ENCODE assay signal across 18 cellular contexts in the genomic region with DNA sequence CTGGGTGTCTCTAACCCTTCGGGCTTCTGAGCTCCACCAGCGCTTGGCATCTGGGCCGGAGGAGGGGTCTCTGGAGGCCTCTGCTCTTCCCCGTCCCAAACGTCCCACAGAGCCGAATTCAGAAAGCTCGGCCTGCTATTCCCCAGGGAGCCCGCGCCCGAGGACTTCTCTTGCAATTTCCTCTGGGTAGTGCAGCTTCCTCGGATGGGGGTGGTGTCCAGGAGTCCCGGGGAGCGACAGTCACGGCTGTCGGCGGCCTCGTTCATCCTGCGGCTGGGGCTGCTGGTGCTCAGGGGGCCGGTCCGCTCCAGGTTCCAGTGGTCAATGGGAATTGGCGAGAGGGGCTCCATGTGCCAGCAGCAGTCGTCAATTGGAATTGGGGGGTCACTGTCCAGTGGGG. TPM values are rescaled to one million over a fixed set of nuclear protein-coding genes. Genes with fewer than 3 reads are reported as not detected.
"Had no signal": no experiment of that assay in that cellular context is flagged by ENCODE, and none has a peak within 500 bp of the region (broad histone marks: within the 10 kb centered on the region; RNA-seq: fewer than 3 reads in every experiment).

No MANE protein-coding gene starts in this region.

- H3K27me3 Mint-ChIP-seq: naive thymus-derived CD4-positive, alpha-beta T cell had no signal

- H3K9me3 Mint-ChIP-seq: naive thymus-derived CD4-positive, alpha-beta T cell; nephron progenitor cell had no signal

- H3K4me1 ChIP-seq: gastroesophageal sphincter, suprapubic skin, thyroid gland, uterus had no signal

- H3K9me3 ChIP-seq: esophagus squamous epithelium, gastroesophageal sphincter, left ventricle myocardium inferior, right atrium auricular region, suprapubic skin, thyroid gland, upper lobe of left lung, uterus had no signal

- H3K27ac Mint-ChIP-seq: nephron progenitor cell had no signal

- H3K4me3 Mint-ChIP-seq: naive thymus-derived CD4-positive, alpha-beta T cell; nephron progenitor cell had no signal

- H3K27ac ChIP-seq: esophagus squamous epithelium, gastroesophageal sphincter, left ventricle myocardium inferior, right atrium auricular region, suprapubic skin, thyroid gland, uterus had no signal

- DNase-seq: esophagus squamous epithelium; foreskin fibroblast; glutamatergic neuron; left ventricle myocardium inferior; naive thymus-derived CD4-positive, alpha-beta T cell; nephron progenitor cell; small intestine; stimulated activated CD4-positive, alpha-beta T cell treated with anti-CD3 and anti-CD28 coated beads, Interleukin-2, amount 100 ng/mL, for 48 hours; stimulated activated naive CD8-positive, alpha-beta T cell treated with anti-CD3 and anti-CD28 coated beads, Interleukin-15, Interleukin-2, amounts not matched to agents 100 U/mL and 50 U/mL, for 24 hours; thyroid gland; uterus had no signal

- H3K27me3 ChIP-seq: esophagus squamous epithelium, gastroesophageal sphincter, right atrium auricular region, suprapubic skin, thyroid gland, upper lobe of left lung, uterus had no signal

- ATAC-seq: stimulated activated naive CD8-positive, alpha-beta T cell treated with anti-CD3 and anti-CD28 coated beads, Interleukin-15, Interleukin-2, amounts not matched to agents 100 U/mL and 50 U/mL, for 24 hours had no signal

- H3K36me3 ChIP-seq: right atrium auricular region, thyroid gland, uterus had no signal

- H3K4me3 ChIP-seq: esophagus squamous epithelium, gastroesophageal sphincter, left ventricle myocardium inferior, right atrium auricular region, suprapubic skin, thyroid gland, upper lobe of left lung, uterus had no signal

RNA-seq across cellular contexts. Expression of a gene that starts 11.8 kb away (rescaled TPM):
- total RNA-seq: epithelial cell of proximal tubule, osteocyte had no signal
- polyA plus RNA-seq: keratinocyte had no signal
